In genomic region chr2:239990966-239991365, GRCh38 we compare ENCODE assay signal across 1 cellular context.
TF ChIP-seq lines count a peak whose summit lies in the region.

No MANE protein-coding gene starts in this region.

TF ChIP-seq in SK-N-SH, 30 proteins besides CTCF, POLR2A, EP300 and RAD21 (continued from another document):
- TF ChIP-seq USF2 (IDR thresholded peaks at IDR 0.05; ENCODE audit: borderline replicate concordance, low read depth, low read length) (no peak), NFIC (IDR thresholded peaks at IDR 0.05; ENCODE audit: borderline replicate concordance) (no peak), SMC3 (IDR thresholded peaks at IDR 0.05; ENCODE audit: low read depth, low read length) (no peak), USF1 (IDR thresholded peaks at IDR 0.05; ENCODE audit: borderline replicate concordance, low read depth) (no peak), RCOR1 (IDR thresholded peaks at IDR 0.05; ENCODE audit: low read length) (no peak), TAF1 (IDR thresholded peaks at IDR 0.05; ENCODE audit: borderline replicate concordance, low read depth, low read length) (no peak), GATA2 (CRISPR knock-in tag; IDR thresholded peaks at IDR 0.05) (no peak), FOSL2 (IDR thresholded peaks at IDR 0.05; ENCODE audit: borderline replicate concordance, low read depth) (no peak)
